ENCODE assay signal across 20 cellular contexts in the genomic region with DNA sequence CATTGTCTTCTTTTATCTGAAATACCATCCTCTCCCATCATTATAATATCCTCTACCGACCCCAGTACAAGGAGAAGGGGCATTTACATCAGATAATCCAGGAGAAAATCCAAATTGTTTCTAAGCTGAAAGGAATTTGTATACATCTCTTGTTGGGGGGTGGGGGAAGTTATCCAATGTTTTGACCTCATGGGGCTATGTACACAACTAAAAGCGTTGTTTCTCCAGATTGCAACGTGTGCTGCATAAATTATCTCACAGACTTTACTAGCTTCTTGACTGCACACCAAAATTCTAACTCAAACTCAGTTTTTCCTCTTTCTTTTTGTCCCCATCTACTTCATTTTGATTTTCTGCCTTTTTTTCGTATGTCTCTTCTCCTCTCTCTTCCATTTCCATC.
"Had no signal": no experiment of that assay in that cellular context is flagged by ENCODE, and none has a peak within 500 bp of the region (broad histone marks: within the 10 kb centered on the region; RNA-seq: fewer than 3 reads in every experiment).

No MANE protein-coding gene starts in this region.

- H3K36me3 ChIP-seq: esophagus muscularis mucosa, neutrophil, spleen, tibial nerve had no signal

- H3K4me1 ChIP-seq: esophagus muscularis mucosa, psoas muscle, spleen, testis, tibial nerve had no signal

- H3K27ac ChIP-seq: epithelial cell of prostate, esophagus muscularis mucosa, foreskin keratinocyte, neutrophil, psoas muscle, spleen, testis, tibial nerve had no signal

- ATAC-seq: foreskin keratinocyte; left ventricle myocardium superior; naive thymus-derived CD4-positive, alpha-beta T cell; psoas muscle; sciatic nerve; stimulated activated naive B cell treated with anti-CD40 and anti-IgM and Interleukin-4, amounts not matched to agents 10 μg/mL and 1 μg/mL and 100 μg/mL, for 72 hours; stimulated activated naive CD8-positive, alpha-beta T cell treated with anti-CD3 and anti-CD28 coated beads, Interleukin-15, amount 100 ng/mL, for 72 hours had no signal

- H3K27me3 ChIP-seq: esophagus muscularis mucosa, foreskin keratinocyte, neutrophil, spleen, testis, tibial nerve had no signal

- H3K4me3 ChIP-seq: esophagus muscularis mucosa, psoas muscle, spleen, testis, tibial nerve had no signal

- FAIRE-seq: keratinocyte had no signal

- H3K9me3 ChIP-seq: esophagus muscularis mucosa, neutrophil, psoas muscle, spleen, testis, tibial nerve had no signal

- DNase-seq: effector memory CD4-positive, alpha-beta T cell; foreskin keratinocyte; immature natural killer cell; left ventricle myocardium superior; naive thymus-derived CD4-positive, alpha-beta T cell; nephron progenitor cell; psoas muscle; spleen; stimulated activated CD4-positive, alpha-beta T cell treated with anti-CD3 and anti-CD28 coated beads, Interleukin-15, amount 100 ng/mL, for 24 hours; stimulated activated CD4-positive, alpha-beta T cell treated with anti-CD3 and anti-CD28 coated beads, Interleukin-1b, Interleukin-23, amount 100 ng/mL, for 48 hours; stimulated activated CD4-positive, alpha-beta T cell treated with anti-CD3 and anti-CD28 coated beads, Interleukin-4, amount 100 ng/mL, for 4 hours; stimulated activated naive B cell treated with anti-CD40 and anti-IgM and Interleukin-4, amounts not matched to agents 10 μg/mL and 1 μg/mL and 100 μg/mL, for 72 hours; stimulated activated naive CD8-positive, alpha-beta T cell treated with anti-CD3 and anti-CD28 coated beads, Interleukin-15, amount 100 ng/mL, for 72 hours; testis had no signal
